Comparison of ENCODE assay signal across 28 cellular contexts in genomic region chr5:154679501-154679900, GRCh38.
"Had no signal": no experiment of that assay in that cellular context is flagged by ENCODE, and none has a peak within 500 bp of the region (broad histone marks: within the 10 kb centered on the region; RNA-seq: fewer than 3 reads in every experiment).

No MANE protein-coding gene starts in this region.

- H3K27me3 ChIP-seq: gastrocnemius medialis, hepatocyte, spleen, tibial nerve, upper lobe of left lung had no signal

- H2AFZ ChIP-seq: hepatocyte had no signal

- H3K36me3 Mint-ChIP-seq: mesothelial cell of epicardium; naive B cell; natural killer cell treated with Interleukin-12 subunit alpha and Interleukin-12 subunit beta and Interleukin-15 and Interleukin-18, amount 100 ng/mL, for 72 hours; stimulated activated naive B cell treated with anti-CD40 and anti-IgM and Interleukin-4, amounts not matched to agents 10 μg/mL and 1 μg/mL and 100 μg/mL, for 72 hours had no signal

- H3K4me3 Mint-ChIP-seq: mesothelial cell of epicardium; natural killer cell treated with Interleukin-12 subunit alpha and Interleukin-12 subunit beta and Interleukin-15 and Interleukin-18, amount 100 ng/mL, for 72 hours; neural crest cell; stimulated activated naive B cell treated with anti-CD40 and anti-IgM and Interleukin-4, amounts not matched to agents 10 μg/mL and 1 μg/mL and 100 μg/mL, for 72 hours; stimulated activated naive CD8-positive, alpha-beta T cell treated with anti-CD3 and anti-CD28 coated beads, Interleukin-15, Interleukin-2, amounts not matched to agents 100 ng/mL and 50 ng/mL, for 24 hours had no signal

- H3K4me2 ChIP-seq: hepatocyte had no signal

- FAIRE-seq: kidney, urothelium cell line had no signal

- ATAC-seq: esophagus mucosa; gastrocnemius medialis; left lobe of liver; mucosa of descending colon; natural killer cell treated with Interleukin-12 subunit alpha and Interleukin-12 subunit beta and Interleukin-15 and Interleukin-18, amount 100 ng/mL, for 72 hours; right cardiac atrium; stimulated activated naive B cell treated with anti-CD40 and anti-IgM and Interleukin-4, amounts not matched to agents 10 μg/mL and 1 μg/mL and 100 μg/mL, for 72 hours had no signal

- H3K36me3 ChIP-seq: gastrocnemius medialis, prostate gland, spleen, thoracic aorta, tibial nerve, upper lobe of left lung had no signal

- H3K4me3 ChIP-seq: gastrocnemius medialis, hepatocyte, lung, mucosa of descending colon, prostate gland, skin epidermis, spleen, thoracic aorta, tibial nerve, upper lobe of left lung had no signal

- H3K27ac Mint-ChIP-seq: mesothelial cell of epicardium; naive B cell; natural killer cell treated with Interleukin-12 subunit alpha and Interleukin-12 subunit beta and Interleukin-15 and Interleukin-18, amount 100 ng/mL, for 72 hours; stimulated activated naive B cell treated with anti-CD40 and anti-IgM and Interleukin-4, amounts not matched to agents 10 μg/mL and 1 μg/mL and 100 μg/mL, for 72 hours; stimulated activated naive CD8-positive, alpha-beta T cell treated with anti-CD3 and anti-CD28 coated beads, Interleukin-15, Interleukin-2, amounts not matched to agents 100 ng/mL and 50 ng/mL, for 24 hours had no signal

- H3K4me1 ChIP-seq: prostate gland had no signal

- H3K9me3 ChIP-seq: gastrocnemius medialis, mucosa of descending colon, prostate gland, spleen, thoracic aorta, tibial nerve, upper lobe of left lung had no signal

- H3K27ac ChIP-seq: epithelial cell of prostate, hepatocyte, prostate gland, skin epidermis, spleen, thoracic aorta, tibial nerve, upper lobe of left lung had no signal

- H3K9me3 Mint-ChIP-seq: mesothelial cell of epicardium; natural killer cell treated with Interleukin-12 subunit alpha and Interleukin-12 subunit beta and Interleukin-15 and Interleukin-18, amount 100 ng/mL, for 72 hours; neural crest cell; stimulated activated naive B cell treated with anti-CD40 and anti-IgM and Interleukin-4, amounts not matched to agents 10 μg/mL and 1 μg/mL and 100 μg/mL, for 72 hours; stimulated activated naive CD8-positive, alpha-beta T cell treated with anti-CD3 and anti-CD28 coated beads, Interleukin-15, Interleukin-2, amounts not matched to agents 100 ng/mL and 50 ng/mL, for 24 hours had no signal

- DNase-seq: cortex of kidney; effector CD4-positive, alpha-beta T cell; foreskin fibroblast; gastrocnemius medialis; head of caudate nucleus; kidney; mesenchymal stem cell; mucosa of descending colon; naive B cell; right cardiac atrium; spleen; stimulated activated CD4-positive, alpha-beta T cell treated with anti-CD3 and anti-CD28 coated beads, Interleukin-4, amount 100 ng/mL, for 4 hours; stimulated activated naive B cell treated with anti-CD40 and anti-IgM and Interleukin-4, amounts not matched to agents 10 μg/mL and 1 μg/mL and 100 μg/mL, for 72 hours; upper lobe of left lung had no signal
